ENCODE assay signal across 8 cellular contexts in the genomic region with DNA sequence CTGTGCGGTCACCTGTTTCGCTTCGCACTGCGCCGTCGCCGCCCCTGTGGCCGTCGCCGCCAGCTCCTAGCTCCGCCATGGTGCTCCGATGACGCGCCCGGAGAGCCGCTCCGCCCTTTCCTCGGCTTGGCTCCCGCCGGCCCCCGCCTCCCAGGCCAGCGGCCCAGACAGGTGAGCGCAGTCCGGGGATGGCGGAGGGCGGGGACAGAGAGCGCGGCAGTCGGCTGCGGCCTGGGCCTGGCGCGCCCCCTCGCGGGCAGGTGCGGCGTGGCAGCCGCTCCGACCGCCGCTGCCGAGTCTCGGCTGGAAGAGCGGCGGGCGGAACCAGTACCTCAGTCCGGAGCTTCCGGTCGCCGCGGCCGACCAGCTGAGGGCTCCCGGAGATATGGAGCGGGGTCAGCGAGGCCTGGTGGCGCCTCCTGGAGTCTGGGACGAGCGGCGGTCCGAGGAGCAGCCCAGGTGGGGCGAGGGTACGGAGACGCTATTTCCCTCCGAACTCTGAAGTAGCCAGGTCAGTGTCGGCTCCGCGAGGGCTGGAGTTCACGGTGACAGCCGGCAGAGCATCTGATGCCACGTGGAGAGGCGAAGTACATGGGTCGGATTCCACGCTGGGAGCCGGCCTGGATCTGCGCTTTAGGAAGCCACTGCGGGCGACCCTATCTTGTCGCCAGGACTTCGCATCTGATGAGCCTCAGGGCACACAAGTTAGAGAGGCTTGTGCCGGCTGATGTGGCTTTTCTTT. TPM values are rescaled to one million over a fixed set of nuclear protein-coding genes. Genes with fewer than 3 reads are reported as not detected.
A peak's percentile ranks its signal among the peaks of the same experiment; 100 is the strongest.
DNase-seq lines count a peak whose midpoint lies in the region; FAIRE-seq and TF ChIP-seq lines count a peak whose summit lies in the region.

A gene (minus strand): TSS at position 93 of the 742 bp plus-strand sequence. CDS start 14 bp downstream, at position 79.

- H3K4me3 ChIP-seq in GM12864 (ENCODE audit: low read depth, low read length) (peak within 1 kb of the TSS; percentile 62), WI38 (ENCODE audit: low read depth, low read length) (peak within 1 kb of the TSS; percentile 64), bronchial epithelial cell (ENCODE audit: low read depth, low read length) (peak within 1 kb of the TSS; percentile 63)

- no peaks in the 10 kb centered on the region for H3K36me3 ChIP-seq in bronchial epithelial cell (ENCODE audit: control insufficient read depth, insufficient read depth, low read length)

- TF ChIP-seq CTCF in GM12864 (IDR thresholded peaks at IDR 0.05; ENCODE audit: low read depth, low read length, missing control alignments) (peak; percentile 77), WI38 (IDR thresholded peaks at IDR 0.05; ENCODE audit: low read depth, low read length) (peak; percentile 57), bronchial epithelial cell (IDR thresholded peaks at IDR 0.05; ENCODE audit: insufficient read depth, low read length, severe bottlenecking) (peak; percentile 61)

- CTCF ChIA-PET in HEK293T (lab: Yijun Ruan, JAX): interaction anchor here (0.6 to 2.5 kb wide), 21 partner anchors 9 to 1127 kb away, joined by 3 to 12 read pairs (median 3); a partner anchor contains a TSS

- POLR2A ChIA-PET in HEK293T (lab: Yijun Ruan, JAX): interaction anchor here (1.0 to 2.3 kb wide), 3 partner anchors 25 to 261 kb away, joined by 4 to 12 read pairs (median 5); a partner anchor contains a TSS

- no peak for DNase-seq in GM12864 (ENCODE audit: low read depth)
- DNase-seq in HEK293T (ENCODE audit: extremely low spot score): peak; percentile 84
- peak; percentile 91 to 97 (median 96) for DNase-seq in NCI-H1417 (lab: John Stamatoyannopoulos, UW)
- peak; percentile 81 for DNase-seq in bronchial epithelial cell (ENCODE audit: low read depth)
- DNase-seq in kidney glomerular epithelial cell (lab: John Stamatoyannopoulos, UW): peak; percentile 75
- DNase-seq in stimulated activated CD4-positive, alpha-beta T cell treated with anti-CD3 and anti-CD28 coated beads, Interleukin-1b, Interleukin-23, amount 100 ng/mL, for 1 hour (ENCODE audit: low read depth in 2 of 2): peak; percentile 17 to 36
- no peak for DNase-seq in NCI-H446 treated with DMSO at 0.1 percent for 48 hours (lab: John Stamatoyannopoulos, UW)

- no peak for FAIRE-seq in bronchial epithelial cell (lab: Jason Lieb, UNC)

- H3K27me3 ChIP-seq in bronchial epithelial cell (ENCODE audit: control insufficient read depth, insufficient read depth, low read length): no peaks in the 10 kb centered on the region

TF ChIP-seq in HEK293T, 16 proteins besides CTCF, POLR2A, EP300 and RAD21:
- TF ChIP-seq TARDBP (IDR thresholded peaks at IDR 0.05): no peak
- no peak for TF ChIP-seq ARNT (IDR thresholded peaks at IDR 0.05)
- TF ChIP-seq FOXK2 (IDR thresholded peaks at IDR 0.05): no peak
- peak; percentile 32; the same call in 1 of the 2 replicates for TF ChIP-seq L3MBTL2 (conservative IDR thresholded peaks at IDR 0.05)
- TF ChIP-seq CTBP1 (IDR thresholded peaks at IDR 0.05; ENCODE audit: borderline replicate concordance): peak; percentile 66; the same call in 1 of the 2 replicates
TF ChIP-seq in HEK293T: peak in this region for 2.

RNA-seq across cellular contexts. Expression of the gene that starts here (rescaled TPM):
- 30.8 and 50.4 TPM in 2 replicates for total RNA-seq in bronchial epithelial cell

Comparison
In these comparisons a context has a peak if more than half of its experiments do, and no peak if none do; other contexts are left out.
1. DNase-seq: peak in HEK293T (single experiment), NCI-H1417 (3 of 3), bronchial epithelial cell (single experiment), kidney glomerular epithelial cell (single experiment) and stimulated activated CD4-positive, alpha-beta T cell treated with anti-CD3 and anti-CD28 coated beads, Interleukin-1b, Interleukin-23, amount 100 ng/mL, for 1 hour (2 of 2); none in GM12864 (single experiment) and NCI-H446 treated with DMSO at 0.1 percent for 48 hours (single experiment).
2. Peak in every context shown above with its lines, with median percentiles within 50 percentile points of each other: H3K4me3 ChIP-seq and CTCF ChIP-seq.